8 cellular contexts compared by ENCODE assay signal in genomic region chr10:98446656-98447221, GRCh38. TPM values are rescaled to one million over a fixed set of nuclear protein-coding genes. Genes with fewer than 3 reads are reported as not detected.
DNase-seq lines count a peak whose midpoint lies in the region; ATAC-seq and TF ChIP-seq lines count a peak whose summit lies in the region.

HPS1 (minus strand) TSS chr10:98446935; CDS start chr10:98443240, 3,695 bp downstream.

- H3K36me3 ChIP-seq in mucosa of stomach (ENCODE audit: control insufficient read depth, insufficient read depth, low read length), result peaks cover 11% of the 10 kb centered on the region

- DNase-seq in AG20443 (ENCODE audit: low spot score), result peak; percentile 98
- DNase-seq in NOMO-1 treated with dmso at 0.1 percent for 144 hours (lab: John Stamatoyannopoulos, UW; ENCODE audit: unreplicated experiment), result peak; percentile 54
- DNase-seq in activated T-cell treated with anti-CD3 and anti-CD28 coated beads for 24 hours (ENCODE audit: low read depth), result peak; percentile 84
- DNase-seq in epithelial cell of proximal tubule (ENCODE audit: low read depth), result no peak
- DNase-seq in stimulated activated CD8-positive, alpha-beta memory T cell treated with anti-CD3 and anti-CD28 coated beads, Interleukin-4, amount 100 ng/mL, for 48 hours, result peak; percentile 89

- H3K4me3 ChIP-seq in epithelial cell of proximal tubule (ENCODE audit: low read depth, low read length) (peak within 1 kb of the TSS; percentile 79), mucosa of stomach (ENCODE audit: low read length) (peak within 1 kb of the TSS; percentile 88)

- H3K4me1 ChIP-seq in mucosa of stomach (ENCODE audit: control insufficient read depth, insufficient read depth, low read length), result peaks cover 11% of the 10 kb centered on the region

- peak; percentile 10 for TF ChIP-seq CTCF in epithelial cell of proximal tubule (conservative IDR thresholded peaks at IDR 0.05; ENCODE audit: low read depth, low read length)

- ATAC-seq in GM18907 (IDR thresholded peaks at IDR 0.05; ENCODE audit: unreplicated experiment), result peak; percentile 85
- ATAC-seq in HG03135 (IDR thresholded peaks at IDR 0.05; ENCODE audit: unreplicated experiment), result peak; percentile 82

- peak within 1 kb of the TSS; percentile 93 for H3K9ac ChIP-seq in mucosa of stomach (ENCODE audit: low read length)

- H3K27me3 ChIP-seq in mucosa of stomach (ENCODE audit: control insufficient read depth, insufficient read depth, low read length), result no peaks in the 10 kb centered on the region

- H3K9me3 ChIP-seq in mucosa of stomach (ENCODE audit: control insufficient read depth, low read length), result no peaks in the 10 kb centered on the region

RNA-seq across cellular contexts. Expression of gene HPS1, which starts in this region (rescaled TPM):
- 29.2 and 34.6 TPM in 2 replicates for total RNA-seq in epithelial cell of proximal tubule
